In genomic region chr2:84652430-84652829, GRCh38 we compare ENCODE assay signal across 1 cellular context.
TF ChIP-seq lines count a peak whose summit lies in the region.

No MANE protein-coding gene starts in this region.

TF ChIP-seq in GM12891, 5 proteins besides CTCF, POLR2A, EP300 and RAD21 (continued from another document):
- TF ChIP-seq POU2F2 (IDR thresholded peaks at IDR 0.05; ENCODE audit: low read depth, low read length): no peak
